In the genomic region with DNA sequence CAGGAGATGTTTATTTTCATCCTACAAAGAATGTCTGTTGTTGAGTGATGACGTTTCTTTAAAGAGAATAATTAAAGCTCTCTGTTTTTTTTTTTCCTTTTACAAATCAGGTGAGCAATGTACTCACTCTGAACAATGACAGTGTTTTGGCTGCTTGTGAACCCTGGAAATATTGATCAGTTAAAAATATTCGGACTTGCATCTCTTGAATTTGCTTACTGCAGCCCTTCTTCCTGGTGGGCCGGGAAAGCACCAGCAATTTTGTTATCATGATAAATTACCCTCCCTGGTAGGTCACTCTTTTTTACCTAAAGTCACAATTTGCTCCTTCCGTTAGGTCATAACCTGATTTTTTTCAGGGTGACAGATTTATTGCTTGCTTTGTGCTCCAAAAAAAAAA, we compare ENCODE assay signal across 26 cellular contexts.
DNase-seq lines count a peak whose midpoint lies in the region; ATAC-seq, FAIRE-seq and TF ChIP-seq lines count a peak whose summit lies in the region.
"Had no signal": no experiment of that assay in that cellular context is flagged by ENCODE, and none has a peak within 500 bp of the region (broad histone marks: within the 10 kb centered on the region; RNA-seq: fewer than 3 reads in every experiment).

No MANE protein-coding gene starts in this region.

- WGBS in right lobe of liver (ENCODE audit: insufficient coverage, low coverage, low lambda C conversion rate, missing lambda C conversion rate): 26% methylated on average over 4 of the region's 4 CpGs
- WGBS in HepG2 (ENCODE audit: low lambda C conversion rate): 48% methylated on average over 4 of the region's 4 CpGs
- 11% methylated on average over 4 of the region's 4 CpGs for WGBS in K562 (ENCODE audit: insufficient coverage, low coverage, missing lambda C conversion rate)
- 31 to 34% methylated on average over 4 of the region's 4 CpGs for WGBS in pancreas, 2 donors

- TF ChIP-seq EP300 in HepG2 (IDR thresholded peaks at IDR 0.05; ENCODE audit: low read depth in 2 of 2, low read length in 2 of 2) (no peak), HepG2 (CRISPR knock-in tag; IDR thresholded peaks at IDR 0.05; ENCODE audit: borderline replicate concordance) (no peak), K562 (IDR thresholded peaks at IDR 0.05; ENCODE audit: low read length) (no peak)

- peaks cover 34 to 48% of the 10 kb centered on the region in 2 donors for H3K27me3 Mint-ChIP-seq in stimulated activated naive B cell treated with anti-CD40 and anti-IgM and Interleukin-4, amounts not matched to agents 10 μg/mL and 1 μg/mL and 100 μg/mL, for 72 hours

- H3K27ac ChIP-seq in right lobe of liver (no peak overlapping the region), HepG2 (ENCODE audit: extremely low read length, insufficient read depth, low read length) (no peak overlapping the region), OCI-LY7 (ENCODE audit: low read depth, low read length, poor library complexity, severe bottlenecking) (no peak overlapping the region), K562 (ENCODE audit: extremely low read depth, low read depth, low read length) (no peak overlapping the region), pancreas (peak overlapping the region in 3 of 4 donors; percentile 38 to 79 (median 63))
- H3K27ac ChIP-seq: 22Rv1; BLaER1 treated with 17β-estradiol and CSF1 and Interleukin-3, amounts not matched to agents 10 nM and 100 nM had no signal

- ATAC-seq in right lobe of liver (peak; percentile 24 to 71 (median 40)), HepG2 (no peak), K562 (no peak), pancreas (peak; percentile 53 to 81 (median 66)), GM19328 (IDR thresholded peaks at IDR 0.05; ENCODE audit: unreplicated experiment) (no peak)
- ATAC-seq in stimulated activated naive B cell treated with anti-CD40 and anti-IgM and Interleukin-4, amounts not matched to agents 10 μg/mL and 1 μg/mL and 100 μg/mL, for 72 hours (replicated peaks): no peak

- peaks cover 0 to 3% of the 10 kb centered on the region in 2 donors for H3K9me3 Mint-ChIP-seq in stimulated activated naive B cell treated with anti-CD40 and anti-IgM and Interleukin-4, amounts not matched to agents 10 μg/mL and 1 μg/mL and 100 μg/mL, for 72 hours
- H3K9me3 Mint-ChIP-seq: CD4-positive, alpha-beta T cell had no signal

- TF ChIP-seq CTCF in right lobe of liver (IDR thresholded peaks at IDR 0.05) (no peak), HepG2 (CRISPR knock-in tag; IDR thresholded peaks at IDR 0.05) (no peak), OCI-LY7 (conservative IDR thresholded peaks at IDR 0.05; ENCODE audit: low read length) (no peak), K562 (IDR thresholded peaks at IDR 0.05 in 2 of 3, conservative IDR thresholded peaks at IDR 0.05 in 1 of 3; ENCODE audit: insufficient read depth in 2 of 3, low read depth in 1 of 3, low read length in 3 of 3) (no peak), pancreas (IDR thresholded peaks at IDR 0.05) (no peak)

- BruUV-seq in HepG2 (replicated peaks; lab: Mats Ljungman, UMichigan): no TSS peak
- BruUV-seq in OCI-LY7 (replicated peaks; lab: Mats Ljungman, UMichigan): no TSS peak
- no TSS peak for BruUV-seq in K562 (replicated peaks; lab: Mats Ljungman, UMichigan)

- intact Hi-C loops in right lobe of liver (cut with DNase I) (no loop called here), HepG2 (cut with micrococcal nuclease; ENCODE audit: unreplicated experiment) (loop anchor here (10.0 kb wide), 2 partner anchors 90 to 530 kb away; no protein-coding TSS in a partner anchor), OCI-LY7 (cut with micrococcal nuclease; ENCODE audit: unreplicated experiment) (loop anchor here (2.0 to 5.0 kb wide), 5 partner anchors 24 to 556 kb away; a partner anchor contains a TSS), K562 (cut with micrococcal nuclease) (loop anchor here (10.0 kb wide), 1 partner anchor 530 kb away; no protein-coding TSS in a partner anchor), pancreas (cut with DNase I) (no loop called here)

- CTCF ChIA-PET in HepG2 (lab: Yijun Ruan, JAX; ENCODE audit: low intra/inter-chr PET ratio, low total read pairs) (interaction anchor here (2.1 kb wide), 1 partner anchor 555 kb away, joined by 10 read pairs; no protein-coding TSS in a partner anchor), OCI-LY7 (lab: Charles Lee; ENCODE audit: unreplicated experiment) (interaction anchor here (1.0 kb wide), 1 partner anchor 77 kb away, joined by 3 read pairs; no protein-coding TSS in a partner anchor), K562 (lab: Yijun Ruan, JAX; ENCODE audit: low intra/inter-chr PET ratio) (no interaction called here)

- H4K20me1 ChIP-seq in HepG2 (ENCODE audit: insufficient read depth, low read length) (no peaks in the 10 kb centered on the region), OCI-LY7 (ENCODE audit: insufficient read depth, low read length) (no peaks in the 10 kb centered on the region), K562 (replicated peaks; ENCODE audit: control insufficient read depth, insufficient read depth, low read length) (no peaks in the 10 kb centered on the region)
- H4K20me1 ChIP-seq: BLaER1 treated with 17β-estradiol and CSF1 and Interleukin-3, amounts not matched to agents 10 nM and 100 nM had no signal

- DNase-seq in right lobe of liver (no peak), HepG2 (ENCODE audit: low spot score) (no peak), OCI-LY7 (ENCODE audit: low spot score) (no peak), K562 (ENCODE audit: extremely low read depth in 1 of 4, low spot score in 3 of 4) (no peak), pancreas (peak in 2 of 6 donors; percentile 28 to 36)
- no peak for DNase-seq in stimulated activated naive B cell treated with anti-CD40 and anti-IgM and Interleukin-4, amounts not matched to agents 10 μg/mL and 1 μg/mL and 100 μg/mL, for 72 hours
- DNase-seq in effector CD8-positive, alpha-beta T cell (lab: John Stamatoyannopoulos, UW): no peak
- DNase-seq: AML-193; CD4-positive, alpha-beta T cell; CD8-positive, alpha-beta memory T cell; DMS 273 treated with DMSO at 0.1 percent for 48 hours; DMS79; EL; GF-D8; GOT3 had no signal

- H3K36me3 ChIP-seq in right lobe of liver (no peaks in the 10 kb centered on the region), HepG2 (replicated peaks in 1 of 2; ENCODE audit: control insufficient read depth in 1 of 2, insufficient read depth in 2 of 2, low read length in 2 of 2) (no peaks in the 10 kb centered on the region), OCI-LY7 (ENCODE audit: insufficient read depth, low read length) (no peaks in the 10 kb centered on the region), K562 (ENCODE audit: control insufficient read depth, insufficient read depth, low read length) (no peaks in the 10 kb centered on the region), pancreas (no peaks in the 10 kb centered on the region)
- H3K36me3 ChIP-seq: BE2C; BLaER1 treated with 17β-estradiol and CSF1 and Interleukin-3, amounts not matched to agents 10 nM and 100 nM; HAP-1 had no signal

- H3K4me3 ChIP-seq in right lobe of liver: no peak overlapping the region
- H3K4me3 ChIP-seq in HepG2 (replicated peaks in 1 of 3; ENCODE audit: insufficient read depth in 1 of 3, low read depth in 2 of 3, low read length in 3 of 3): no peak overlapping the region
- H3K4me3 ChIP-seq in OCI-LY7 (ENCODE audit: low read depth, low read length, poor library complexity, severe bottlenecking): no peak overlapping the region
- H3K4me3 ChIP-seq in K562: no peak overlapping the region
- no peak overlapping the region for H3K4me3 ChIP-seq in pancreas
- H3K4me3 ChIP-seq: A549; BLaER1 treated with 17β-estradiol and CSF1 and Interleukin-3, amounts not matched to agents 10 nM and 100 nM; HAP-1 had no signal

- H3K27me3 ChIP-seq in right lobe of liver (no peaks in the 10 kb centered on the region), HepG2 (ENCODE audit: control insufficient read depth in 1 of 2, insufficient read depth in 2 of 2, low read length in 2 of 2) (no peaks in the 10 kb centered on the region), K562 (ENCODE audit: control insufficient read depth in 2 of 2, insufficient read depth in 2 of 2, low read length in 2 of 2) (peaks cover 0 to 5% of the 10 kb centered on the region in 2 experiments; a peak in 1 of 5 replicates), pancreas (no peaks in the 10 kb centered on the region)
- H3K27me3 ChIP-seq: BE2C; BLaER1 treated with 17β-estradiol and CSF1 and Interleukin-3, amounts not matched to agents 10 nM and 100 nM had no signal

- TF ChIP-seq POLR2A in right lobe of liver (IDR thresholded peaks at IDR 0.05) (no peak), HepG2 (IDR thresholded peaks at IDR 0.05; ENCODE audit: insufficient read depth in 1 of 2, low read depth in 2 of 2, low read length in 2 of 2) (no peak), K562 (conservative IDR thresholded peaks at IDR 0.05) (no peak)

- H3K4me1 ChIP-seq in right lobe of liver (no peaks in the 10 kb centered on the region), HepG2 (ENCODE audit: insufficient read depth, low read length) (no peaks in the 10 kb centered on the region), OCI-LY7 (ENCODE audit: insufficient read depth, low read length, poor library complexity, severe bottlenecking) (peaks cover 13% of the 10 kb centered on the region), K562 (replicated peaks in 1 of 2; ENCODE audit: control insufficient read depth in 2 of 2, insufficient read depth in 2 of 2, low read length in 2 of 2) (peaks cover 0 to 8% of the 10 kb centered on the region in 2 experiments; a peak in 2 of 5 replicates), pancreas (peaks cover 0 to 7% (median 4%) of the 10 kb centered on the region in 3 donors)
- H3K4me1 ChIP-seq: A549; BE2C; BLaER1 treated with 17β-estradiol and CSF1 and Interleukin-3, amounts not matched to agents 10 nM and 100 nM; HAP-1 had no signal

- H3K79me2 ChIP-seq in HepG2 (ENCODE audit: insufficient read depth, low read length) (no peaks in the 10 kb centered on the region), OCI-LY7 (ENCODE audit: insufficient read depth, low read depth, low read length) (no peaks in the 10 kb centered on the region), K562 (ENCODE audit: control insufficient read depth, insufficient read depth, low read length) (no peaks in the 10 kb centered on the region)

- H3K4me3 Mint-ChIP-seq in stimulated activated naive B cell treated with anti-CD40 and anti-IgM and Interleukin-4, amounts not matched to agents 10 μg/mL and 1 μg/mL and 100 μg/mL, for 72 hours: no peak overlapping the region
- H3K4me3 Mint-ChIP-seq: CD14-positive monocyte; CD4-positive, alpha-beta T cell; CD8-positive, alpha-beta memory T cell had no signal

- no peaks in the 10 kb centered on the region for H3K9me2 ChIP-seq in OCI-LY7 (ENCODE audit: insufficient read depth, low read length)

- POLR2A ChIA-PET in HepG2 (lab: Yijun Ruan, JAX): no interaction called here
- POLR2A ChIA-PET in OCI-LY7 (lab: Charles Lee): interaction anchor here (0.7 to 3.4 kb wide), 9 partner anchors 9 to 382 kb away, joined by 3 to 16 read pairs (median 3); no protein-coding TSS in a partner anchor
- POLR2A ChIA-PET in K562 (lab: Yijun Ruan, JAX): no interaction called here

- H3K4me2 ChIP-seq in HepG2 (ENCODE audit: low read depth, low read length): no peak overlapping the region
- H3K4me2 ChIP-seq in OCI-LY7 (ENCODE audit: low read length): 0 out of 2 replicates have a peak overlapping the region, but pooled peaks have one; percentile 4
- no peak overlapping the region for H3K4me2 ChIP-seq in K562 (ENCODE audit: insufficient read depth, low read length)
- H3K4me2 ChIP-seq: A549; BLaER1 treated with 17β-estradiol and CSF1 and Interleukin-3, amounts not matched to agents 10 nM and 100 nM had no signal

- in situ Hi-C loops in HepG2 (cut with HindIII; ENCODE audit: extremely low pct_ligation_motif_present, low pct_unique_long_range_greater_than_20kb) (no loop called here), K562 (cut with MboI) (no loop called here)

- H3K9me3 ChIP-seq in right lobe of liver: no peaks in the 10 kb centered on the region
- no peaks in the 10 kb centered on the region for H3K9me3 ChIP-seq in HepG2 (ENCODE audit: low read length)
- no peaks in the 10 kb centered on the region for H3K9me3 ChIP-seq in OCI-LY7 (ENCODE audit: low read length)
- H3K9me3 ChIP-seq in K562 (replicated peaks; ENCODE audit: control insufficient read depth, insufficient read depth, low read depth, low read length): no peaks in the 10 kb centered on the region
- H3K9me3 ChIP-seq in pancreas: no peaks in the 10 kb centered on the region
- H3K9me3 ChIP-seq: BE2C, HAP-1 had no signal

- no peaks in the 10 kb centered on the region for H3K9me1 ChIP-seq in K562 (ENCODE audit: control insufficient read depth, insufficient read depth, low read length)

- H3K4me1 Mint-ChIP-seq in stimulated activated naive B cell treated with anti-CD40 and anti-IgM and Interleukin-4, amounts not matched to agents 10 μg/mL and 1 μg/mL and 100 μg/mL, for 72 hours: no peaks in the 10 kb centered on the region
- H3K4me1 Mint-ChIP-seq: CD14-positive monocyte; CD8-positive, alpha-beta memory T cell had no signal

- H3K27ac Mint-ChIP-seq in stimulated activated naive B cell treated with anti-CD40 and anti-IgM and Interleukin-4, amounts not matched to agents 10 μg/mL and 1 μg/mL and 100 μg/mL, for 72 hours: no peak overlapping the region
- H3K27ac Mint-ChIP-seq: CD14-positive monocyte; CD4-positive, alpha-beta T cell; CD8-positive, alpha-beta memory T cell had no signal

- no peaks in the 10 kb centered on the region for H3K36me3 Mint-ChIP-seq in stimulated activated naive B cell treated with anti-CD40 and anti-IgM and Interleukin-4, amounts not matched to agents 10 μg/mL and 1 μg/mL and 100 μg/mL, for 72 hours
- H3K36me3 Mint-ChIP-seq: CD14-positive monocyte; CD8-positive, alpha-beta memory T cell had no signal

- TF ChIP-seq RAD21 in HepG2 (CRISPR knock-in tag; IDR thresholded peaks at IDR 0.05) (no peak), K562 (CRISPR knock-in tag; conservative IDR thresholded peaks at IDR 0.05 in 1 of 2, IDR thresholded peaks at IDR 0.05 in 1 of 2) (no peak)

- H2AFZ ChIP-seq in HepG2 (ENCODE audit: low read length) (no peak overlapping the region), OCI-LY7 (ENCODE audit: low read length) (peak overlapping the region; percentile 80), K562 (ENCODE audit: low read depth, low read length) (no peak overlapping the region)

- FAIRE-seq in HepG2 (lab: Jason Lieb, UNC): no peak
- no peak for FAIRE-seq in K562 (lab: Jason Lieb, UNC)
- no peak for FAIRE-seq in pancreas (lab: Jason Lieb, UNC)
- FAIRE-seq: A549, D721Med, GM12891, GM18507, H54 had no signal

- H3K9ac ChIP-seq in HepG2 (ENCODE audit: insufficient read depth, low read depth, low read length) (no peak overlapping the region), K562 (ENCODE audit: insufficient read depth in 1 of 2, low read depth in 2 of 2, low read length in 2 of 2) (no peak overlapping the region)
- H3K9ac ChIP-seq: BLaER1 treated with 17β-estradiol and CSF1 and Interleukin-3, amounts not matched to agents 10 nM and 100 nM had no signal

Comparison
In these comparisons a context has a peak if more than half of its experiments do, and no peak if none do; other contexts are left out.
1. ATAC-seq: peak in right lobe of liver (4 of 4) and pancreas (4 of 4); none in HepG2 (single experiment), K562 (single experiment), stimulated activated naive B cell treated with anti-CD40 and anti-IgM and Interleukin-4, amounts not matched to agents 10 μg/mL and 1 μg/mL and 100 μg/mL, for 72 hours (0 of 2) and GM19328 (single experiment).
2. intact Hi-C loops: an anchor here in HepG2 (10.0 kb wide), OCI-LY7 (2.0 to 5.0 kb wide) and K562 (10.0 kb wide); none called in right lobe of liver and pancreas.
3. H3K27ac ChIP-seq: peak in pancreas (3 of 4); none in right lobe of liver (0 of 3), HepG2 (single experiment), OCI-LY7 (single experiment) and K562 (single experiment).